Comparison of ENCODE assay signal across 22 cellular contexts in the genomic region with DNA sequence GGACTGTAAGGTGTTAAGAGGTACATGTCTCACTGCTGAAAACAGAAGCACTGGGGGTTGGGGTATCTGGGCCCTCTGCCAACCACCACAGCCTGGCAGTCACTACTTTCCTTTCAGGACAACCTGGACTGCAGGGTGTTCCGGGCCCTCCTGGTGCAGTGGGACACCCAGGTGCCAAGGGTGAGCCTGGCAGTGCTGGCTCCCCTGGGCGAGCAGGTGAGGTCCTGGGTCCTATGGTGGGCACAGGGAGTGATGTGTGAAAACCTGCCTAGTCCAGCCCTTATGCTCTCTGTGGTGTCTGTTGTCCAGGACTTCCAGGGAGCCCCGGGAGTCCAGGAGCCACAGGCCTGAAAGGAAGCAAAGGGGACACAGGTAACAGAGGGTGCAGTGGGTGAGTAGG. TPM values are rescaled to one million over a fixed set of nuclear protein-coding genes. Genes with fewer than 3 reads are reported as not detected.
"Had no signal": no experiment of that assay in that cellular context is flagged by ENCODE, and none has a peak within 500 bp of the region (broad histone marks: within the 10 kb centered on the region; RNA-seq: fewer than 3 reads in every experiment).

No MANE protein-coding gene starts in this region.

- H3K36me3 ChIP-seq: gastrocnemius medialis, heart right ventricle, lower lobe of right lung, neural progenitor cell, pancreas, right lobe of liver, tibial artery had no signal

- H3K4me3 Mint-ChIP-seq: memory B cell; natural killer cell treated with Interleukin-12 subunit alpha and Interleukin-12 subunit beta and Interleukin-15 and Interleukin-18, amount 100 ng/mL, for 72 hours; neural progenitor cell had no signal

- ATAC-seq: esophagus mucosa; gastrocnemius medialis; heart right ventricle; left lung; lower lobe of right lung; natural killer cell treated with Interleukin-12 subunit alpha and Interleukin-12 subunit beta and Interleukin-15 and Interleukin-18, amount 100 ng/mL, for 72 hours; pancreas had no signal

- H3K27ac ChIP-seq: gastrocnemius medialis, heart right ventricle, left lung, lower lobe of right lung, neural progenitor cell, pancreas, right lobe of liver, tibial artery had no signal

- H3K4me1 Mint-ChIP-seq: memory B cell, neural progenitor cell had no signal

- H3K27ac Mint-ChIP-seq: memory B cell; natural killer cell treated with Interleukin-12 subunit alpha and Interleukin-12 subunit beta and Interleukin-15 and Interleukin-18, amount 100 ng/mL, for 72 hours; neural progenitor cell; progenitor cell of endocrine pancreas had no signal

- H3K9me3 Mint-ChIP-seq: neural progenitor cell had no signal

- H3K27me3 ChIP-seq: left lung, pancreas, right lobe of liver had no signal

- DNase-seq: caudate nucleus; cortex of kidney; effector memory CD4-positive, alpha-beta T cell; gastrocnemius medialis; heart right ventricle; lower lobe of right lung; midbrain; nucleus accumbens; pancreas; right lobe of liver; stimulated activated CD4-positive, alpha-beta T cell treated with anti-CD3 and anti-CD28 coated beads, Interleukin-2, amount 100 ng/mL, for 24 hours; stimulated activated CD4-positive, alpha-beta T cell treated with anti-CD3 and anti-CD28 coated beads, Interleukin-4, amount 100 ng/mL, for 4 hours; stimulated activated naive CD4-positive, alpha-beta T cell had no signal

- H3K4me3 ChIP-seq: gastrocnemius medialis, heart right ventricle, left lung, lower lobe of right lung, neural progenitor cell, pancreas, right lobe of liver, tibial artery had no signal

- H3K36me3 Mint-ChIP-seq: memory B cell; natural killer cell treated with Interleukin-12 subunit alpha and Interleukin-12 subunit beta and Interleukin-15 and Interleukin-18, amount 100 ng/mL, for 72 hours; neural progenitor cell had no signal

- H3K9me3 ChIP-seq: gastrocnemius medialis, left lung, lower lobe of right lung, pancreas, right lobe of liver, tibial artery had no signal

- H3K4me1 ChIP-seq: gastrocnemius medialis, heart right ventricle, left lung, lower lobe of right lung, neural progenitor cell, pancreas, right lobe of liver, tibial artery had no signal

RNA-seq across cellular contexts. Expression of gene MARCO, which starts 40.0 kb away (rescaled TPM):
- total RNA-seq: fibroblast of villous mesenchyme; natural killer cell treated with Interleukin-12 subunit alpha and Interleukin-12 subunit beta and Interleukin-15 and Interleukin-18, amount 100 ng/mL, for 72 hours; progenitor cell of endocrine pancreas; renal cortical epithelial cell had no signal
